8 cellular contexts compared by ENCODE assay signal in genomic region chr18:31684279-31685096, GRCh38. TPM values are rescaled to one million over a fixed set of nuclear protein-coding genes. Genes with fewer than 3 reads are reported as not detected.
DNase-seq lines count a peak whose midpoint lies in the region; ATAC-seq, FAIRE-seq and TF ChIP-seq lines count a peak whose summit lies in the region.

B4GALT6 (minus strand) TSS chr18:31684581; CDS start chr18:31684426, 155 bp downstream.

- dilution Hi-C loops in keratinocyte (cut with MboI; ENCODE audit: extremely low pct_ligation_motif_present, low sequenced_read_pairs), result no loop called here

- peak within 1 kb of the TSS; percentile 60 for H3K4me3 ChIP-seq in bronchial epithelial cell (ENCODE audit: low read depth, low read length)
- H3K4me3 ChIP-seq in keratinocyte (ENCODE audit: control insufficient read depth in 2 of 3, extremely low read depth in 1 of 3, insufficient read depth in 2 of 3, low read depth in 1 of 3, low read length in 3 of 3), result peak within 1 kb of the TSS; percentile 51 to 72 (median 71)

- H3K27me3 ChIP-seq in bronchial epithelial cell (ENCODE audit: control insufficient read depth, insufficient read depth, low read length), result no peaks in the 10 kb centered on the region
- H3K27me3 ChIP-seq in keratinocyte (ENCODE audit: control insufficient read depth, extremely low read depth, insufficient read depth, low read length), result no peaks in the 10 kb centered on the region

- H3K79me2 ChIP-seq in keratinocyte (ENCODE audit: control insufficient read depth, insufficient read depth, low read length), result peaks cover 3% of the 10 kb centered on the region

- H3K36me3 ChIP-seq in bronchial epithelial cell (ENCODE audit: control insufficient read depth, insufficient read depth, low read length) (no peaks in the 10 kb centered on the region), keratinocyte (ENCODE audit: control insufficient read depth in 2 of 2, extremely low read depth in 1 of 2, insufficient read depth in 2 of 2, low read length in 2 of 2) (no peaks in the 10 kb centered on the region)

- FAIRE-seq in bronchial epithelial cell (lab: Jason Lieb, UNC) (no peak), keratinocyte (lab: Jason Lieb, UNC) (peak; percentile 49)

- no peaks in the 10 kb centered on the region for H3K9me3 ChIP-seq in keratinocyte (ENCODE audit: control insufficient read depth, low read depth, low read length)

- H2AFZ ChIP-seq in keratinocyte (ENCODE audit: control insufficient read depth, low read length), result peak within 1 kb of the TSS; percentile 88

- peak; percentile 0 for DNase-seq in EL
- DNase-seq in SK-N-DZ (ENCODE audit: low spot score), result peak; percentile 61
- no peak for DNase-seq in bronchial epithelial cell (ENCODE audit: low read depth)
- DNase-seq in keratinocyte (ENCODE audit: low read depth, low spot score), result no peak
- peak; percentile 26 for DNase-seq in stimulated activated CD4-positive, alpha-beta T cell treated with anti-CD3 and anti-CD28 coated beads, Interleukin-4, amount 100 ng/mL, for 1 hour
- DNase-seq in inferior parietal cortex (ENCODE audit: extremely low spot score), result no peak

- no peaks in the 10 kb centered on the region for H4K20me1 ChIP-seq in keratinocyte (ENCODE audit: control insufficient read depth, extremely low read depth, insufficient read depth, low read length)

- TF ChIP-seq CTCF in bronchial epithelial cell (IDR thresholded peaks at IDR 0.05; ENCODE audit: insufficient read depth, low read length, severe bottlenecking), result no peak
- peak in 1 of 3 experiments; percentile 9 for TF ChIP-seq CTCF in keratinocyte (optimal IDR thresholded peaks at IDR 0.05 in 1 of 3, IDR thresholded peaks at IDR 0.05 in 1 of 3, conservative IDR thresholded peaks at IDR 0.05 in 1 of 3; ENCODE audit: extremely low read depth in 1 of 3, insufficient read depth in 2 of 3, low read length in 3 of 3)

- peaks cover 43% of the 10 kb centered on the region for H3K4me1 ChIP-seq in keratinocyte (ENCODE audit: control insufficient read depth, extremely low read depth, insufficient read depth, low read length)

- peak within 1 kb of the TSS; percentile 63 for H3K9ac ChIP-seq in keratinocyte (ENCODE audit: control insufficient read depth, extremely low read depth, insufficient read depth, low read length)

- ATAC-seq in GM19463 (IDR thresholded peaks at IDR 0.05; ENCODE audit: unreplicated experiment) (peak; percentile 36), HG03469 (IDR thresholded peaks at IDR 0.05; ENCODE audit: unreplicated experiment) (peak; percentile 26)

- H3K4me2 ChIP-seq in keratinocyte (ENCODE audit: control insufficient read depth, extremely low read depth, insufficient read depth, low read depth, low read length), result peak within 1 kb of the TSS; percentile 91

- H3K9me1 ChIP-seq in keratinocyte (ENCODE audit: control insufficient read depth, extremely low read depth, insufficient read depth, low read length), result no peaks in the 10 kb centered on the region

- peak within 1 kb of the TSS; percentile 51 for H3K27ac ChIP-seq in keratinocyte (ENCODE audit: control insufficient read depth, insufficient read depth, low read length)

RNA-seq across cellular contexts. Expression of gene B4GALT6, which starts in this region (rescaled TPM):
- polyA plus RNA-seq in SK-N-DZ (2014; cell fraction: cytosol; rRNA removed), result 6.1 TPM in 2 replicates
- polyA plus RNA-seq in SK-N-DZ (2014; cell fraction: nucleus; rRNA removed), result 10.8 and 29.8 TPM in 2 replicates
- total RNA-seq in bronchial epithelial cell, result 1.8 and 2.4 TPM in 2 replicates
- 2.3 to 7.1 TPM (median 5.0 TPM) in 3 replicates for polyA plus RNA-seq in keratinocyte
- polyA plus RNA-seq in keratinocyte (2011; ENCODE audit: low read depth), result 1.0 TPM
- 2.0 and 4.2 TPM in 2 replicates for polyA plus RNA-seq in keratinocyte (2011; cell fraction: cytosol; rRNA removed)
- 5.4 and 6.5 TPM in 2 replicates for polyA plus RNA-seq in keratinocyte (2011; cell fraction: nucleus; rRNA removed)
- polyA plus RNA-seq in keratinocyte (2012; ENCODE audit: low replicate concordance), result 2.1 and 6.6 TPM in 2 replicates
- polyA minus RNA-seq in keratinocyte, result 2.7 to 6.1 TPM (median 4.9 TPM) in 3 replicates
- 3.5 TPM for polyA minus RNA-seq in keratinocyte (2011; cell fraction: cytosol; rRNA and poly(A)+ RNA removed)
- 2.2 and 8.3 TPM in 2 replicates for polyA minus RNA-seq in keratinocyte (2011; cell fraction: nucleus; rRNA and poly(A)+ RNA removed)

Comparison
In these comparisons a context has a peak if more than half of its experiments do, and no peak if none do; other contexts are left out.
1. DNase-seq: peak in EL (single experiment), SK-N-DZ (single experiment) and stimulated activated CD4-positive, alpha-beta T cell treated with anti-CD3 and anti-CD28 coated beads, Interleukin-4, amount 100 ng/mL, for 1 hour (single experiment); none in bronchial epithelial cell (single experiment), keratinocyte (single experiment) and inferior parietal cortex (single experiment).